Comparison of ENCODE assay signal across 8 cellular contexts in genomic region chr10:68406815-68407585, GRCh38. TPM values are rescaled to one million over a fixed set of nuclear protein-coding genes. Genes with fewer than 3 reads are reported as not detected.
DNase-seq lines count a peak whose midpoint lies in the region; ATAC-seq and TF ChIP-seq lines count a peak whose summit lies in the region.

Gene RUFY2, minus strand, starts transcription at chr10:68407277. Its CDS starts 88 bp downstream, at chr10:68407189.

- TF ChIP-seq POLR2A in esophagus squamous epithelium (IDR thresholded peaks at IDR 0.05), result peak in 2 of 4 donors; percentile 46 to 74

- H3K27me3 Mint-ChIP-seq in naive B cell, result no peaks in the 10 kb centered on the region
- no peaks in the 10 kb centered on the region for H3K27me3 Mint-ChIP-seq in stimulated activated memory B cell treated with anti-CD40 and anti-IgM and Interleukin-4, amounts not matched to agents 10 μg/mL and 1 μg/mL and 100 μg/mL, for 72 hours

- peak within 1 kb of the TSS; percentile 90 to 99 (median 96) for H3K4me3 ChIP-seq in esophagus squamous epithelium

- no peaks in the 10 kb centered on the region for H3K9me3 ChIP-seq in esophagus squamous epithelium

- H3K27me3 ChIP-seq in esophagus squamous epithelium, result no peaks in the 10 kb centered on the region

- H3K9me3 Mint-ChIP-seq in naive B cell, result no peaks in the 10 kb centered on the region
- no peaks in the 10 kb centered on the region for H3K9me3 Mint-ChIP-seq in stimulated activated memory B cell treated with anti-CD40 and anti-IgM and Interleukin-4, amounts not matched to agents 10 μg/mL and 1 μg/mL and 100 μg/mL, for 72 hours

- peaks cover 0 to 28% (median 3%) of the 10 kb centered on the region in 3 donors for H3K4me1 ChIP-seq in esophagus squamous epithelium

- H3K4me1 Mint-ChIP-seq in naive B cell, result peaks cover 9 to 24% (median 12%) of the 10 kb centered on the region in 3 donors
- peaks cover 15% of the 10 kb centered on the region for H3K4me1 Mint-ChIP-seq in stimulated activated memory B cell treated with anti-CD40 and anti-IgM and Interleukin-4, amounts not matched to agents 10 μg/mL and 1 μg/mL and 100 μg/mL, for 72 hours

- 3% methylated on average over 5 of the region's 84 CpGs; no CpG with 5 or more reads in 1 of the 2 donors for WGBS in esophagus squamous epithelium, 2 donors

- H3K36me3 Mint-ChIP-seq in naive B cell, result no peaks in the 10 kb centered on the region
- H3K36me3 Mint-ChIP-seq in stimulated activated memory B cell treated with anti-CD40 and anti-IgM and Interleukin-4, amounts not matched to agents 10 μg/mL and 1 μg/mL and 100 μg/mL, for 72 hours, result no peaks in the 10 kb centered on the region

- peaks cover 0 to 5% (median 0%) of the 10 kb centered on the region in 3 donors for H3K36me3 ChIP-seq in esophagus squamous epithelium

- DNase-seq in DMS 273 (lab: John Stamatoyannopoulos, UW; ENCODE audit: unreplicated experiment) (peak; percentile 85), GM20000 (ENCODE audit: low spot score) (peak; percentile 96), HS-5 (ENCODE audit: low read depth) (peak; percentile 34), OCI-M1 (lab: John Stamatoyannopoulos, UW) (peak; percentile 90), esophagus squamous epithelium (lab: John Stamatoyannopoulos, UW) (no peak), naive B cell (peak; percentile 84)
- DNase-seq in activated T-cell treated with anti-CD3 and anti-CD28 coated beads, Interleukin-2, amount 50 U/mL, for 48 hours, result peak; percentile 86 to 90

- intact Hi-C loops in esophagus squamous epithelium (cut with DNase I), result no loop called here

- peak within 1 kb of the TSS; percentile 89 to 95 (median 92) for H3K4me3 Mint-ChIP-seq in naive B cell
- peak within 1 kb of the TSS; percentile 92 for H3K4me3 Mint-ChIP-seq in stimulated activated memory B cell treated with anti-CD40 and anti-IgM and Interleukin-4, amounts not matched to agents 10 μg/mL and 1 μg/mL and 100 μg/mL, for 72 hours

- peak; percentile 93 to 94 for ATAC-seq in naive B cell (ENCODE audit: low read depth in 2 of 2)
- ATAC-seq in stimulated activated memory B cell treated with anti-CD40 and anti-IgM and Interleukin-4, amounts not matched to agents 10 μg/mL and 1 μg/mL and 100 μg/mL, for 72 hours, result peak; percentile 98

- peak within 1 kb of the TSS; percentile 73 to 94 (median 84) for H3K27ac Mint-ChIP-seq in naive B cell
- peak within 1 kb of the TSS; percentile 88 for H3K27ac Mint-ChIP-seq in stimulated activated memory B cell treated with anti-CD40 and anti-IgM and Interleukin-4, amounts not matched to agents 10 μg/mL and 1 μg/mL and 100 μg/mL, for 72 hours

- TF ChIP-seq CTCF in GM20000 (IDR thresholded peaks at IDR 0.05; ENCODE audit: extremely low read depth, missing control alignments) (peak; percentile 94), esophagus squamous epithelium (IDR thresholded peaks at IDR 0.05) (peak; percentile 26 to 95 (median 82))

- peak within 1 kb of the TSS; percentile 93 to 97 (median 96) for H3K27ac ChIP-seq in esophagus squamous epithelium

RNA-seq across cellular contexts. Expression of gene RUFY2, which starts in this region (rescaled TPM):
- total RNA-seq in esophagus squamous epithelium, result 10 to 100 TPM in 3 of 4 donors, 1 to 10 TPM in 1; 8.1 to 25.4 (median 14.0) TPM
- polyA plus RNA-seq in naive B cell (ENCODE audit: low read depth in 6 of 6), result 10 to 100 TPM in 4 of 6 donors, 1 to 10 TPM in 2; 3.8 to 15.7 (median 11.1) TPM
